In the genomic region with DNA sequence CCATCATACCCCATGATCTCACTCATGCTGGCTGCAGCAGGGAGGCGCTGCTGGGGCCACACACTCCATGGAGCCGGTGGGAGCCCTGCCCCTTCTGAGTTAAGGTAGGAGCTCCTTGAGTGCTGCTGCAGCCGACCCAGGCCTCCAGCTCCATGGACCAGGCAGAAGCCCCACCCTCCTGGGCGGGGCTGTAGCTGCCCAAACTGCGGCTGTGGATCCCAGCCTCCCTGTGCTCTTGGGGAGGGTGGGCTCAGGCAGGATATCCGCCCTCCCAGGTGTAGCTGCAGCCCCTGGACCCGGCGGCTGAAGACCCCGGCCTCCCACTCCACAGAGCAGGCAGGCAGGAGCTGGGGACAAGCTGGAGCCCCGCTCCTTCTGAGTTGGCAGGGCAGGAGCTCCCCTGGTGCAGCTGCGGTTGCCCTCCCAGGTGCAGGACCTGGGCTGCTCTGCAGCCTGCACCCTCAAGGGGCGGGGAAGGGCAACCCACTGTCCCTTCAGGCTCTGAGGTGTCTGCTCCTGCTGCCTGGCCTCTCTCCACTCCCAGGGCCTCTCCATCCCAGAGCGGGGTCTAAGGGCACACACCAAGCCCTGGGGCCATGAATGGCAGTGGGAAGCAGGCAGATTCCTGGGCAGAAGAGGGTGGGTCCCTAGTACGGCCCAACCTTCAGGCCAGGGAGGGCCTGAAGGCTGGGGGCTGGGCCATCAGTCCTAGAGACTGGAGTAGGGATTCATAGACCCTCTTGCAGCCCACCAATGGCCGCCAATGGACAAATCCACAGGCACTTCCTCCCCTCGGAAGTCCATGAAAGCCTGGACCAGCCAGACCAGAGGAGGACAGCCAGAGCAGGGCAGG, we compare ENCODE assay signal across 21 cellular contexts.
"Had no signal": no experiment of that assay in that cellular context is flagged by ENCODE, and none has a peak within 500 bp of the region (broad histone marks: within the 10 kb centered on the region; RNA-seq: fewer than 3 reads in every experiment).

No MANE protein-coding gene starts in this region.

- H3K9me3 ChIP-seq: esophagus squamous epithelium, suprapubic skin had no signal

- H3K27ac ChIP-seq: coronary artery, esophagus squamous epithelium, suprapubic skin had no signal

- H3K36me3 Mint-ChIP-seq: activated naive CD8-positive, alpha-beta T cell treated with anti-CD3 and anti-CD28 coated beads for 36 hours; brain; naive thymus-derived CD4-positive, alpha-beta T cell had no signal

- H3K4me3 ChIP-seq: coronary artery, esophagus squamous epithelium, suprapubic skin had no signal

- H3K4me3 Mint-ChIP-seq: activated naive CD8-positive, alpha-beta T cell treated with anti-CD3 and anti-CD28 coated beads for 36 hours; brain; naive thymus-derived CD4-positive, alpha-beta T cell had no signal

- H3K4me1 ChIP-seq: esophagus squamous epithelium had no signal

- H3K36me3 ChIP-seq: esophagus squamous epithelium, suprapubic skin had no signal

- H3K9me3 Mint-ChIP-seq: brain had no signal

- ATAC-seq: left colon; naive thymus-derived CD4-positive, alpha-beta T cell had no signal

- DNase-seq: activated CD4-positive, alpha-beta T cell treated with anti-CD3 and anti-CD28 coated beads, Interleukin-2, amount 50 U/mL, for 1 hour; activated CD4-positive, CD25-positive, alpha-beta regulatory T cell; activated CD8-positive, alpha-beta memory T cell treated with anti-CD3 and anti-CD28 coated beads for 24 hours; activated gamma-delta T cell treated with Interleukin-2 at 50 U/mL for 16 hours; activated naive CD8-positive, alpha-beta T cell treated with anti-CD3 and anti-CD28 coated beads for 36 hours; amygdala; central memory CD4-positive, alpha-beta T cell; effector CD4-positive, alpha-beta T cell; esophagus squamous epithelium; left colon; mammary epithelial cell; naive thymus-derived CD4-positive, alpha-beta T cell; occipital lobe; stimulated activated CD4-positive, alpha-beta T cell treated with anti-CD3 and anti-CD28 coated beads, Interleukin-2, amount 100 ng/mL, for 48 hours; stimulated activated naive CD4-positive, alpha-beta T cell; trophoblast cell had no signal

- H3K27me3 Mint-ChIP-seq: activated naive CD8-positive, alpha-beta T cell treated with anti-CD3 and anti-CD28 coated beads for 36 hours had no signal

- H3K4me1 Mint-ChIP-seq: activated naive CD8-positive, alpha-beta T cell treated with anti-CD3 and anti-CD28 coated beads for 36 hours; brain; naive thymus-derived CD4-positive, alpha-beta T cell had no signal

- H3K27me3 ChIP-seq: esophagus squamous epithelium, suprapubic skin had no signal

- FAIRE-seq: endothelial cell of umbilical vein, TTC549 had no signal

- H3K27ac Mint-ChIP-seq: activated naive CD8-positive, alpha-beta T cell treated with anti-CD3 and anti-CD28 coated beads for 36 hours; brain; naive thymus-derived CD4-positive, alpha-beta T cell had no signal
